In the genomic region with DNA sequence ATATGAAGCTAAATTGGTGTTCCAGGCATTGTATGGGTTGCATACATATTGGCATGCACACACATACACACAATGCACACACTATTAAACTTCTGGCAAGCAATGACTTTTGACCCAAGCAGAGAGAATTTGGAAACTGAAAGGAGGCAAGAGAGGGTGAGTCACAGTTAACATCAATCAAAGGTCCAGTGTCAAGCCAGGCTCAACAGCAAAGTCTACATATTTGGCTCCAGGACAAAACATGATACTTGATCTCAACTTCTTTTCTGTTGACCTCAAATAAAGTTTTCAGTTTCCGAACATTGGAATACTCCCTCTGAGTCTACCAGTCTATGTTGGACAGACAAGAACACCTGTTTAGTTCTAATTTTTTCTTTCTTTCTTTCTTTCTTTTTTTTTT, we compare ENCODE assay signal across 14 cellular contexts. TPM values are rescaled to one million over a fixed set of nuclear protein-coding genes. Genes with fewer than 3 reads are reported as not detected.
DNase-seq lines count a peak whose midpoint lies in the region; ATAC-seq, FAIRE-seq and TF ChIP-seq lines count a peak whose summit lies in the region.
"Had no signal": no experiment of that assay in that cellular context is flagged by ENCODE, and none has a peak within 500 bp of the region (broad histone marks: within the 10 kb centered on the region; RNA-seq: fewer than 3 reads in every experiment).

No MANE protein-coding gene starts in this region.

- no peak overlapping the region for H3K4me3 ChIP-seq in fibroblast of lung (replicated peaks in 1 of 4; ENCODE audit: control extremely low read depth in 1 of 4, insufficient read depth in 1 of 4, low read depth in 3 of 4, low read length in 4 of 4)
- H3K4me3 ChIP-seq: pancreas, tibial artery had no signal

- no peaks in the 10 kb centered on the region for H3K9me3 ChIP-seq in fibroblast of lung (ENCODE audit: control insufficient read depth, insufficient read depth, low read depth, low read length)
- H3K9me3 ChIP-seq: pancreas, tibial artery had no signal

- H3K27me3 ChIP-seq in fibroblast of lung (ENCODE audit: control insufficient read depth, insufficient read depth, low read length), result no peaks in the 10 kb centered on the region
- H3K27me3 ChIP-seq: pancreas, tibial artery had no signal

- TF ChIP-seq POLR2A in H54 (IDR thresholded peaks at IDR 0.05; ENCODE audit: low read depth, low read length), result no peak

- H3K27ac ChIP-seq in fibroblast of lung (ENCODE audit: insufficient read depth, low read length), result no peak overlapping the region
- H3K27ac ChIP-seq: pancreas, tibial artery, VCaP had no signal

- DNase-seq in H54 (ENCODE audit: insufficient read length, low spot score) (no peak), NOMO-1 (lab: John Stamatoyannopoulos, UW; ENCODE audit: unreplicated experiment in 2 of 2) (peak; percentile 69 to 78), fibroblast of lung (ENCODE audit: low read depth in 2 of 2) (peak; percentile 60 to 94), renal cortical epithelial cell (ENCODE audit: low read depth) (peak; percentile 49)
- no peak for DNase-seq in NK-92 treated with Interleukin-12 subunit alpha and Interleukin-12 subunit beta, amount 100 ng/mL, for 24 hours (lab: John Stamatoyannopoulos, UW)
- DNase-seq: activated naive CD4-positive, alpha-beta T cell treated with anti-CD3 and anti-CD28 coated beads, Interleukin-2, amount 50 U/mL, for 16 hours; NCI-H2171 treated with DMSO at 0.1 percent for 48 hours; pancreas; tibial artery had no signal

- no peak for TF ChIP-seq CTCF in fibroblast of lung (conservative IDR thresholded peaks at IDR 0.05 in 1 of 2, IDR thresholded peaks at IDR 0.05 in 1 of 2; ENCODE audit: low read depth in 1 of 2, low read length in 2 of 2)

- no peak overlapping the region for H2AFZ ChIP-seq in fibroblast of lung (ENCODE audit: low read length)

- no peaks in the 10 kb centered on the region for H3K4me1 ChIP-seq in fibroblast of lung (ENCODE audit: control insufficient read depth, extremely low read depth, insufficient read depth, low read length)
- H3K4me1 ChIP-seq: pancreas, tibial artery had no signal

- no peak overlapping the region for H3K4me2 ChIP-seq in fibroblast of lung (ENCODE audit: extremely low read depth, insufficient read depth, low read length)

- no peaks in the 10 kb centered on the region for H3K79me2 ChIP-seq in fibroblast of lung (ENCODE audit: control insufficient read depth, insufficient read depth, low read length)

- FAIRE-seq in H54 (lab: Jason Lieb, UNC), result peak; percentile 55
- FAIRE-seq: endothelial cell of umbilical vein, pancreas had no signal

- H4K20me1 ChIP-seq in fibroblast of lung (ENCODE audit: control insufficient read depth, extremely low read depth, insufficient read depth, low read length), result no peaks in the 10 kb centered on the region

- H3K36me3 ChIP-seq in fibroblast of lung (ENCODE audit: control insufficient read depth, insufficient read depth, low read length), result no peaks in the 10 kb centered on the region
- H3K36me3 ChIP-seq: pancreas, tibial artery had no signal

- H3K9ac ChIP-seq in fibroblast of lung (ENCODE audit: insufficient read depth, low read length), result no peak overlapping the region

- ATAC-seq in HG03280 (IDR thresholded peaks at IDR 0.05; ENCODE audit: unreplicated experiment) (no peak), GM21529 (IDR thresholded peaks at IDR 0.05; ENCODE audit: unreplicated experiment) (no peak), HG03378 (IDR thresholded peaks at IDR 0.05; ENCODE audit: unreplicated experiment) (no peak)
- ATAC-seq: pancreas had no signal

RNA-seq across cellular contexts. Expression of gene IL12A, which starts 28.3 kb away (rescaled TPM):
- 27.2 and 72.5 TPM in 2 replicates for total RNA-seq in fibroblast of lung
- 5.5 and 7.1 TPM in 2 replicates for polyA plus RNA-seq in fibroblast of lung
- polyA plus RNA-seq in fibroblast of lung (2012), result 4.4 and 6.8 TPM in 2 replicates
- polyA minus RNA-seq in fibroblast of lung (ENCODE audit: low replicate concordance), result 1.5 and 1.9 TPM in 2 replicates
- total RNA-seq in renal cortical epithelial cell, result 1.0 TPM in 1 of 2 replicates, not detected in the other

Comparison
In these comparisons a context has a peak if more than half of its experiments do, and no peak if none do; other contexts are left out.
1. DNase-seq: peak in NOMO-1 (2 of 2), fibroblast of lung (2 of 2) and renal cortical epithelial cell (single experiment); none in H54 (single experiment) and NK-92 treated with Interleukin-12 subunit alpha and Interleukin-12 subunit beta, amount 100 ng/mL, for 24 hours (single experiment).
2. RNA of gene IL12A, which starts 28.3 kb away (total RNA-seq): 27.2 to 72.5 TPM in fibroblast of lung; 1.0 TPM in renal cortical epithelial cell; every median in the first group is over 10 times any median in the second.